Comparison of ENCODE assay signal across 1 cellular context in genomic region chr3:147371771-147372340, GRCh38.
TF ChIP-seq lines count a peak whose summit lies in the region.

No MANE protein-coding gene starts in this region.

TF ChIP-seq in WTC11, 78 proteins besides CTCF, POLR2A, EP300 and RAD21 (continued from another document):
- no peak for TF ChIP-seq ERG (CRISPR knock-in tag; IDR thresholded peaks at IDR 0.05)
- no peak for TF ChIP-seq E2F5 (CRISPR knock-in tag; IDR thresholded peaks at IDR 0.05)
- TF ChIP-seq ETV6 (CRISPR knock-in tag; IDR thresholded peaks at IDR 0.05) = no peak
- TF ChIP-seq ESRRA (CRISPR knock-in tag; IDR thresholded peaks at IDR 0.05; ENCODE audit: borderline replicate concordance) = no peak
- no peak for TF ChIP-seq ZNF425 (CRISPR knock-in tag; conservative IDR thresholded peaks at IDR 0.05)
- no peak for TF ChIP-seq ZNF423 (CRISPR knock-in tag; IDR thresholded peaks at IDR 0.05)
- TF ChIP-seq SMAD3 (CRISPR knock-in tag; IDR thresholded peaks at IDR 0.05; ENCODE audit: borderline replicate concordance) = no peak
- no peak for TF ChIP-seq ZNF219 (CRISPR knock-in tag; IDR thresholded peaks at IDR 0.05; ENCODE audit: borderline replicate concordance)
- TF ChIP-seq ZMAT4 (CRISPR knock-in tag; IDR thresholded peaks at IDR 0.05) = no peak
- TF ChIP-seq ATF1 (CRISPR knock-in tag; IDR thresholded peaks at IDR 0.05) = no peak
- no peak for TF ChIP-seq GTF2I (CRISPR knock-in tag; conservative IDR thresholded peaks at IDR 0.05)
- no peak for TF ChIP-seq NR1H2 (CRISPR knock-in tag; IDR thresholded peaks at IDR 0.05)
- no peak for TF ChIP-seq ELF4 (CRISPR knock-in tag; IDR thresholded peaks at IDR 0.05; ENCODE audit: low read depth)
- TF ChIP-seq ATF6 (CRISPR knock-in tag; IDR thresholded peaks at IDR 0.05) = no peak
- TF ChIP-seq ATF2 (CRISPR knock-in tag; IDR thresholded peaks at IDR 0.05; ENCODE audit: borderline replicate concordance, low read depth) = no peak
- TF ChIP-seq GRHL2 (CRISPR knock-in tag; IDR thresholded peaks at IDR 0.05; ENCODE audit: insufficient replicate concordance, severe bottlenecking) = no peak
- TF ChIP-seq MXD4 (CRISPR knock-in tag; IDR thresholded peaks at IDR 0.05; ENCODE audit: borderline replicate concordance) = no peak
